1 cellular context compared by ENCODE assay signal in the genomic region with DNA sequence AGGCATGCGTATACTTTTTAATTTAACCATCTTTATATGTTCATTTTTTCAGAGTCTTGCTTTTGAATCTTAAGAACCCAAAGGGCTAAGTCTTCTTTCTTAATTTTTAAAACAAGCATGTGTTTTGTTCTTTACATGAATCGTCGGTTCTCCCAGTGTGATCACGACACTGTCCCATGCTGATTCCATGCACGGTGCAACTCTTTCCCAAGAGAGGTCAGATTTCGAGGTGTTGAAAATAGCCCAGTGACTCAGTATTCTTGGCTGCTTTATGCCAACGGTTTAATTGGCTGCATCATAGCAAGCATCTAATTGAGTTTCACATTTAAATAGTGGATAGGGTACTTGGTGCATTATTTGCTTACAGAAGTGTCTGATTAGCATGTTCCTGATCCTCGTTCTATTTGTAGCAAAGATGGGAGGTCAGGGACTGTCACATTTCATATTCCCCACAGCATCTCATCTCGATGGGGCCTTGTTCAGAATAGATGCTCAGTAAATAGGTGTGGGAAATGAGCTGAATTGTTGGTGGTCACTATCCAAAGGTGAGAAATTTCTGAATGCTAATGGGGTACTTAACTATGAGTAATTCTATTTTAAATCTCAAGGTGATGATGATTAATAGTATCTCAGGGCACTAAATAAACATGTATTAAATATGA.
TF ChIP-seq lines count a peak whose summit lies in the region.

No MANE protein-coding gene starts in this region.

TF ChIP-seq in HEK293, 187 proteins besides CTCF, POLR2A, EP300 and RAD21 (continued from another document):
- TF ChIP-seq, protein P1, sequence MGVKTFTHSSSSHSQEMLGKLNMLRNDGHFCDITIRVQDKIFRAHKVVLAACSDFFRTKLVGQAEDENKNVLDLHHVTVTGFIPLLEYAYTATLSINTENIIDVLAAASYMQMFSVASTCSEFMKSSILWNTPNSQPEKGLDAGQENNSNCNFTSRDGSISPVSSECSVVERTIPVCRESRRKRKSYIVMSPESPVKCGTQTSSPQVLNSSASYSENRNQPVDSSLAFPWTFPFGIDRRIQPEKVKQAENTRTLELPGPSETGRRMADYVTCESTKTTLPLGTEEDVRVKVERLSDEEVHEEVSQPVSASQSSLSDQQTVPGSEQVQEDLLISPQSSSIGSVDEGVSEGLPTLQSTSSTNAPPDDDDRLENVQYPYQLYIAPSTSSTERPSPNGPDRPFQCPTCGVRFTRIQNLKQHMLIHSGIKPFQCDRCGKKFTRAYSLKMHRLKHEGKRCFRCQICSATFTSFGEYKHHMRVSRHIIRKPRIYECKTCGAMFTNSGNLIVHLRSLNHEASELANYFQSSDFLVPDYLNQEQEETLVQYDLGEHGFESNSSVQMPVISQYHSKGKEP (tag by site-specific recombination; IDR thresholded peaks at IDR 0.05) = peak; percentile 97
- TF ChIP-seq, protein P2, sequence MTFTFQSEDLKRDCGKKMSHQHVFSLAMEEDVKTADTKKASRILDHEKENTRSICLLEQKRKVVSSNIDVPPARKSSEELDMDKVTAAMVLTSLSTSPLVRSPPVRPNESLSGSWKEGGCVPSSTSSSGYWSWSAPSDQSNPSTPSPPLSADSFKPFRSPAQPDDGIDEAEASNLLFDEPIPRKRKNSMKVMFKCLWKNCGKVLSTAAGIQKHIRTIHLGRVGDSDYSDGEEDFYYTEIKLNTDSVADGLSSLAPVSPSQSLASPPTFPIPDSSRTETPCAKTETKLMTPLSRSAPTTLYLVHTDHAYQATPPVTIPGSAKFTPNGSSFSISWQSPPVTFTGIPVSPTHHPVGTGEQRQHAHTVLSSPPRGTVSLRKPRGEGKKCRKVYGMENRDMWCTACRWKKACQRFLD (tag by site-specific recombination; IDR thresholded peaks at IDR 0.05) = no peak
- TF ChIP-seq ZNF140 (tag by site-specific recombination; IDR thresholded peaks at IDR 0.05) (peak; percentile 82; the same call in 1 of the 2 replicates), ZBTB20 (tag by site-specific recombination; IDR thresholded peaks at IDR 0.05) (peak; percentile 60; the same call in 1 of the 2 replicates)
